Comparison of ENCODE assay signal across 21 cellular contexts in genomic region chr11:69490516-69490915, GRCh38. TPM values are rescaled to one million over a fixed set of nuclear protein-coding genes. Genes with fewer than 3 reads are reported as not detected.
"Had no signal": no experiment of that assay in that cellular context is flagged by ENCODE, and none has a peak within 500 bp of the region (broad histone marks: within the 10 kb centered on the region; RNA-seq: fewer than 3 reads in every experiment).

No MANE protein-coding gene starts in this region.

- H3K4me3 Mint-ChIP-seq: natural killer cell, neural crest cell had no signal

- FAIRE-seq: frontal cortex, small intestine had no signal

- H3K4me1 Mint-ChIP-seq: natural killer cell had no signal

- H3K27ac Mint-ChIP-seq: natural killer cell had no signal

- H3K9me3 Mint-ChIP-seq: natural killer cell, neural crest cell had no signal

- DNase-seq: central memory CD4-positive, alpha-beta T cell; cortex of kidney; dorsolateral prefrontal cortex; effector CD8-positive, alpha-beta T cell; hypothalamus; islet precursor cell; mammary epithelial cell; natural killer cell; occipital lobe; small intestine; stimulated activated CD4-positive, alpha-beta T cell treated with anti-CD3 and anti-CD28 coated beads, Interleukin-2, amount 100 ng/mL, for 48 hours; stimulated activated naive CD4-positive, alpha-beta T cell treated with Interleukin-2 at 50 U/mL for 16 hours; trophoblast cell had no signal

- H3K9me3 ChIP-seq: heart left ventricle had no signal

- ATAC-seq: natural killer cell, right cardiac atrium had no signal

- H3K36me3 ChIP-seq: heart left ventricle had no signal

- H3K4me3 ChIP-seq: dorsolateral prefrontal cortex, heart left ventricle had no signal

- H3K27me3 ChIP-seq: dorsolateral prefrontal cortex, heart left ventricle had no signal

- H3K36me3 Mint-ChIP-seq: natural killer cell had no signal

RNA-seq across cellular contexts. Expression of gene LINC01488, which starts 9.1 kb away (rescaled TPM):
- total RNA-seq: dorsolateral prefrontal cortex, frontal cortex, glomerular endothelial cell, mammary epithelial cell, mucosa of gallbladder, myocyte, natural killer cell, neural crest cell, occipital lobe, urinary bladder had no signal
- polyA plus RNA-seq: mammary epithelial cell, small intestine had no signal
